Comparison of ENCODE assay signal across 8 cellular contexts in genomic region chr7:127782550-127783266, GRCh38.
DNase-seq lines count a peak whose midpoint lies in the region; ATAC-seq, FAIRE-seq and TF ChIP-seq lines count a peak whose summit lies in the region.

No MANE protein-coding gene starts in this region.

- no peak for DNase-seq in GM12891 (ENCODE audit: insufficient read length, low spot score)
- DNase-seq in fibroblast of villous mesenchyme (ENCODE audit: low read depth): peak; percentile 35
- DNase-seq in inferior parietal cortex (ENCODE audit: extremely low spot score): no peak
- no peak for DNase-seq in stimulated activated naive CD8-positive, alpha-beta T cell treated with anti-CD3 and anti-CD28 coated beads, Interleukin-15, Interleukin-2, amounts not matched to agents 100 U/mL and 50 U/mL, for 24 hours
- no peak for DNase-seq in D341Med (ENCODE audit: low spot score)
- DNase-seq in epidermal melanocyte (ENCODE audit: insufficient read length, low spot score): no peak

- no peak overlapping the region for H3K9ac ChIP-seq in HUES48 (ENCODE audit: low read depth, low read length)

- H3K27me3 ChIP-seq in HUES48 (ENCODE audit: control insufficient read depth, insufficient read depth, low read length): no peaks in the 10 kb centered on the region

- no peaks in the 10 kb centered on the region for H3K9me3 ChIP-seq in HUES48 (ENCODE audit: control insufficient read depth, insufficient read depth, low read length)

- H3K4me1 ChIP-seq in HUES48 (ENCODE audit: control insufficient read depth, insufficient read depth, low read length): peaks cover 38% of the 10 kb centered on the region

- no peak for TF ChIP-seq POLR2A in GM12891 (IDR thresholded peaks at IDR 0.05; ENCODE audit: low read depth, low read length)

- no peak overlapping the region for H3K4me3 ChIP-seq in HUES48 (ENCODE audit: low read depth, low read length)
- no peak overlapping the region for H3K4me3 ChIP-seq in fibroblast of villous mesenchyme (ENCODE audit: low read depth, low read length)

- FAIRE-seq in GM12891 (lab: Jason Lieb, UNC): peak; percentile 45

- no peak for TF ChIP-seq CTCF in fibroblast of villous mesenchyme (IDR thresholded peaks at IDR 0.05; ENCODE audit: insufficient read depth, low read depth, low read length)

- peak overlapping the region; percentile 42 for H3K27ac ChIP-seq in HUES48 (ENCODE audit: low read depth, low read length)

- peak; percentile 84 for ATAC-seq in GM21717 (IDR thresholded peaks at IDR 0.05; ENCODE audit: unreplicated experiment)
- ATAC-seq in stimulated activated naive CD8-positive, alpha-beta T cell treated with anti-CD3 and anti-CD28 coated beads, Interleukin-15, Interleukin-2, amounts not matched to agents 100 U/mL and 50 U/mL, for 24 hours: no peak

- H3K36me3 ChIP-seq in HUES48 (ENCODE audit: control insufficient read depth, insufficient read depth, low read length): peaks cover 4% of the 10 kb centered on the region; the same call in 1 of the 2 replicates

TF ChIP-seq in GM12891, 5 proteins besides CTCF, POLR2A, EP300 and RAD21:
- no peak for TF ChIP-seq POLR2AphosphoS5 (IDR thresholded peaks at IDR 0.05; ENCODE audit: low read depth, low read length)
- peak; percentile 32 for TF ChIP-seq SPI1 (IDR thresholded peaks at IDR 0.05; ENCODE audit: low read depth, low read length)
- TF ChIP-seq TAF1 (IDR thresholded peaks at IDR 0.05; ENCODE audit: low read depth, low read length): no peak
